ENCODE assay signal across 29 cellular contexts in the genomic region with DNA sequence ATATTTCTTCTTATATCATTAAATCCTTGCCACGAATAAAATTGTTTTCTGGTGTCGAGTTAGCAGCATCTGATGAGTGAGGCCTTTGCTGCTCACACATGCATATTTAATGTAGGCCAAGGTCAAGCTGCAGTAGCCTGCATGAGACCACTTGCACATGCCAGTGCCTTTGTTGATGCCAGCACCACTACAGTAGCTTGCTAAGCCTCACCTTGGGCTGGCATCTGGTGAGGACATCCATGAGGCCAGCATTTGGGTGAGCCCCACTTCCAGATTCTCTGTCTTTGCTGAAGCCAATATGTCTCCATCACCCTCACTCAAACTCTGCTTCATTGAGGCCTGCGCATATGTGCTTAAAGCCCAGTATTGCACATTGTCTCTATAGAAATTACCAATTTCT.
"Had no signal": no experiment of that assay in that cellular context is flagged by ENCODE, and none has a peak within 500 bp of the region (broad histone marks: within the 10 kb centered on the region; RNA-seq: fewer than 3 reads in every experiment).

No MANE protein-coding gene starts in this region.

- H3K4me3 Mint-ChIP-seq: endodermal cell; naive thymus-derived CD4-positive, alpha-beta T cell; stimulated activated memory B cell treated with anti-CD40 and anti-IgM and Interleukin-4, amounts not matched to agents 10 μg/mL and 1 μg/mL and 100 μg/mL, for 72 hours; stimulated activated naive CD8-positive, alpha-beta T cell treated with anti-CD3 and anti-CD28 coated beads, Interleukin-15, Interleukin-2, amounts not matched to agents 100 ng/mL and 50 ng/mL, for 24 hours had no signal

- H3K4me1 ChIP-seq: left lung, psoas muscle, suprapubic skin, upper lobe of right lung, uterus had no signal

- H3K27me3 Mint-ChIP-seq: naive thymus-derived CD4-positive, alpha-beta T cell; stimulated activated memory B cell treated with anti-CD40 and anti-IgM and Interleukin-4, amounts not matched to agents 10 μg/mL and 1 μg/mL and 100 μg/mL, for 72 hours; stimulated activated naive CD8-positive, alpha-beta T cell treated with anti-CD3 and anti-CD28 coated beads, Interleukin-15, Interleukin-2, amounts not matched to agents 100 ng/mL and 50 ng/mL, for 24 hours had no signal

- H3K4me3 ChIP-seq: dorsolateral prefrontal cortex, gastrocnemius medialis, hepatocyte, left lung, ovary, psoas muscle, skin epidermis, spleen, suprapubic skin, transverse colon, upper lobe of right lung, uterus had no signal

- H3K36me3 ChIP-seq: ovary, uterus had no signal

- DNase-seq: dorsolateral prefrontal cortex; effector CD4-positive, alpha-beta T cell; endodermal cell; foreskin fibroblast; gastrocnemius medialis; head of caudate nucleus; kidney; left lung; mesendoderm; midbrain; naive thymus-derived CD4-positive, alpha-beta T cell; occipital lobe; ovary; posterior cingulate gyrus; psoas muscle; right cardiac atrium; spleen; stimulated activated CD4-positive, alpha-beta T cell treated with anti-CD3 and anti-CD28 coated beads, Interleukin-4, amount 100 ng/mL, for 4 hours; transverse colon; upper lobe of right lung; uterus had no signal

- FAIRE-seq: colon, kidney had no signal

- H3K27ac Mint-ChIP-seq: endodermal cell; stimulated activated memory B cell treated with anti-CD40 and anti-IgM and Interleukin-4, amounts not matched to agents 10 μg/mL and 1 μg/mL and 100 μg/mL, for 72 hours; stimulated activated naive CD8-positive, alpha-beta T cell treated with anti-CD3 and anti-CD28 coated beads, Interleukin-15, Interleukin-2, amounts not matched to agents 100 ng/mL and 50 ng/mL, for 24 hours had no signal

- H3K27me3 ChIP-seq: dorsolateral prefrontal cortex, gastrocnemius medialis, hepatocyte, left lung, ovary, spleen, suprapubic skin, transverse colon, upper lobe of right lung, uterus had no signal

- H3K9me3 Mint-ChIP-seq: endodermal cell; naive thymus-derived CD4-positive, alpha-beta T cell; stimulated activated memory B cell treated with anti-CD40 and anti-IgM and Interleukin-4, amounts not matched to agents 10 μg/mL and 1 μg/mL and 100 μg/mL, for 72 hours; stimulated activated naive CD8-positive, alpha-beta T cell treated with anti-CD3 and anti-CD28 coated beads, Interleukin-15, Interleukin-2, amounts not matched to agents 100 ng/mL and 50 ng/mL, for 24 hours had no signal

- ATAC-seq: esophagus mucosa; gastrocnemius medialis; left lung; naive thymus-derived CD4-positive, alpha-beta T cell; psoas muscle; right cardiac atrium; stimulated activated memory B cell treated with anti-CD40 and anti-IgM and Interleukin-4, amounts not matched to agents 10 μg/mL and 1 μg/mL and 100 μg/mL, for 72 hours; upper lobe of right lung had no signal

- H3K4me2 ChIP-seq: hepatocyte had no signal

- H2AFZ ChIP-seq: hepatocyte had no signal

- H3K9me3 ChIP-seq: gastrocnemius medialis, left lung, ovary, psoas muscle, spleen, suprapubic skin, transverse colon, upper lobe of right lung, uterus had no signal

- H3K27ac ChIP-seq: dorsolateral prefrontal cortex, epithelial cell of prostate, gastrocnemius medialis, hepatocyte, left lung, ovary, psoas muscle, skin epidermis, spleen, suprapubic skin, transverse colon, upper lobe of right lung, uterus had no signal

- H3K79me2 ChIP-seq: hepatocyte had no signal

- H3K4me1 Mint-ChIP-seq: endodermal cell; stimulated activated memory B cell treated with anti-CD40 and anti-IgM and Interleukin-4, amounts not matched to agents 10 μg/mL and 1 μg/mL and 100 μg/mL, for 72 hours had no signal
